1 cellular context compared by ENCODE assay signal in the genomic region with DNA sequence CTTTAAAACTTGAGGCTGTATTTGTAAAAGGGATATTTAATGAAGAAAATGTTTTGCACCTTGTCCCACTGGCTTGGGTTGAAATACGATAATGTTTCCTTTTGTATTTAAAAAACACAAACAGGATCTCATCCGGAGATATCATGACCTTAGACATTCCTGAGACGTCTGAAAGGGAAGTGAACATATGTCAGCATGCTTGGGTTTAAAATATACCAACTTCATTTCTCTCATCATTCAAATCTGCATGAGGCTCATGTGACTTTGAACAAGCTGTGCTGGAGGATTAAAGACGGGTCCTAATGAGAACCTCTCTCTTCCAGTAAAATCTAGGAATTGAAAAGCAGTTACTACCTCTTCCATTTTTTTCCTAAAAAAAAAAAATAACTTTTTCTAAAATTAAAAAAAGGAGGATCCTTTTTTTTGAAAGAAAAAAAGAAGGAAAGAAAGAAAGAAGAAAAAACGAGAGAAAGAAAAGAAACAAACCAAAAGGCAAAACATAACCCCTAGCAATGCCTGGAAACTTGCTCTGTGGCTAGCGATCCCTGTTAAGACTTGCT.
TF ChIP-seq lines count a peak whose summit lies in the region.

No MANE protein-coding gene starts in this region.

TF ChIP-seq in HEK293, 187 proteins besides CTCF, POLR2A, EP300 and RAD21:
- no peak for TF ChIP-seq ZXDB (tag by site-specific recombination; IDR thresholded peaks at IDR 0.05)
- TF ChIP-seq, protein P1, sequence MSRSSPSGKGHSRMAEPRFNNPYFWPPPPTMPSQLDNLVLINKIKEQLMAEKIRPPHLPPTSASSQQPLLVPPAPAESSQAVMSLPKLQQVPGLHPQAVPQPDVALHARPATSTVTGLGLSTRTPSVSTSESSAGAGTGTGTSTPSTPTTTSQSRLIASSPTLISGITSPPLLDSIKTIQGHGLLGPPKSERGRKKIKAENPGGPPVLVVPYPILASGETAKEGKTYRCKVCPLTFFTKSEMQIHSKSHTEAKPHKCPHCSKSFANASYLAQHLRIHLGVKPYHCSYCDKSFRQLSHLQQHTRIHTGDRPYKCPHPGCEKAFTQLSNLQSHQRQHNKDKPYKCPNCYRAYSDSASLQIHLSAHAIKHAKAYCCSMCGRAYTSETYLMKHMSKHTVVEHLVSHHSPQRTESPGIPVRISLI (tag by site-specific recombination; IDR thresholded peaks at IDR 0.05), result peak; percentile 69
- TF ChIP-seq, protein P2, sequence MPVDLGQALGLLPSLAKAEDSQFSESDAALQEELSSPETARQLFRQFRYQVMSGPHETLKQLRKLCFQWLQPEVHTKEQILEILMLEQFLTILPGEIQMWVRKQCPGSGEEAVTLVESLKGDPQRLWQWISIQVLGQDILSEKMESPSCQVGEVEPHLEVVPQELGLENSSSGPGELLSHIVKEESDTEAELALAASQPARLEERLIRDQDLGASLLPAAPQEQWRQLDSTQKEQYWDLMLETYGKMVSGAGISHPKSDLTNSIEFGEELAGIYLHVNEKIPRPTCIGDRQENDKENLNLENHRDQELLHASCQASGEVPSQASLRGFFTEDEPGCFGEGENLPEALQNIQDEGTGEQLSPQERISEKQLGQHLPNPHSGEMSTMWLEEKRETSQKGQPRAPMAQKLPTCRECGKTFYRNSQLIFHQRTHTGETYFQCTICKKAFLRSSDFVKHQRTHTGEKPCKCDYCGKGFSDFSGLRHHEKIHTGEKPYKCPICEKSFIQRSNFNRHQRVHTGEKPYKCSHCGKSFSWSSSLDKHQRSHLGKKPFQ (tag by site-specific recombination; IDR thresholded peaks at IDR 0.05), result no peak
- TF ChIP-seq, protein P3, sequence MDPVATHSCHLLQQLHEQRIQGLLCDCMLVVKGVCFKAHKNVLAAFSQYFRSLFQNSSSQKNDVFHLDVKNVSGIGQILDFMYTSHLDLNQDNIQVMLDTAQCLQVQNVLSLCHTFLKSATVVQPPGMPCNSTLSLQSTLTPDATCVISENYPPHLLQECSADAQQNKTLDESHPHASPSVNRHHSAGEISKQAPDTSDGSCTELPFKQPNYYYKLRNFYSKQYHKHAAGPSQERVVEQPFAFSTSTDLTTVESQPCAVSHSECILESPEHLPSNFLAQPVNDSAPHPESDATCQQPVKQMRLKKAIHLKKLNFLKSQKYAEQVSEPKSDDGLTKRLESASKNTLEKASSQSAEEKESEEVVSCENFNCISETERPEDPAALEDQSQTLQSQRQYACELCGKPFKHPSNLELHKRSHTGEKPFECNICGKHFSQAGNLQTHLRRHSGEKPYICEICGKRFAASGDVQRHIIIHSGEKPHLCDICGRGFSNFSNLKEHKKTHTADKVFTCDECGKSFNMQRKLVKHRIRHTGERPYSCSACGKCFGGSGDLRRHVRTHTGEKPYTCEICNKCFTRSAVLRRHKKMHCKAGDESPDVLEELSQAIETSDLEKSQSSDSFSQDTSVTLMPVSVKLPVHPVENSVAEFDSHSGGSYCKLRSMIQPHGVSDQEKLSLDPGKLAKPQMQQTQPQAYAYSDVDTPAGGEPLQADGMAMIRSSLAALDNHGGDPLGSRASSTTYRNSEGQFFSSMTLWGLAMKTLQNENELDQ (tag by site-specific recombination; IDR thresholded peaks at IDR 0.05; ENCODE audit: low read depth), result no peak
- TF ChIP-seq, protein P4, sequence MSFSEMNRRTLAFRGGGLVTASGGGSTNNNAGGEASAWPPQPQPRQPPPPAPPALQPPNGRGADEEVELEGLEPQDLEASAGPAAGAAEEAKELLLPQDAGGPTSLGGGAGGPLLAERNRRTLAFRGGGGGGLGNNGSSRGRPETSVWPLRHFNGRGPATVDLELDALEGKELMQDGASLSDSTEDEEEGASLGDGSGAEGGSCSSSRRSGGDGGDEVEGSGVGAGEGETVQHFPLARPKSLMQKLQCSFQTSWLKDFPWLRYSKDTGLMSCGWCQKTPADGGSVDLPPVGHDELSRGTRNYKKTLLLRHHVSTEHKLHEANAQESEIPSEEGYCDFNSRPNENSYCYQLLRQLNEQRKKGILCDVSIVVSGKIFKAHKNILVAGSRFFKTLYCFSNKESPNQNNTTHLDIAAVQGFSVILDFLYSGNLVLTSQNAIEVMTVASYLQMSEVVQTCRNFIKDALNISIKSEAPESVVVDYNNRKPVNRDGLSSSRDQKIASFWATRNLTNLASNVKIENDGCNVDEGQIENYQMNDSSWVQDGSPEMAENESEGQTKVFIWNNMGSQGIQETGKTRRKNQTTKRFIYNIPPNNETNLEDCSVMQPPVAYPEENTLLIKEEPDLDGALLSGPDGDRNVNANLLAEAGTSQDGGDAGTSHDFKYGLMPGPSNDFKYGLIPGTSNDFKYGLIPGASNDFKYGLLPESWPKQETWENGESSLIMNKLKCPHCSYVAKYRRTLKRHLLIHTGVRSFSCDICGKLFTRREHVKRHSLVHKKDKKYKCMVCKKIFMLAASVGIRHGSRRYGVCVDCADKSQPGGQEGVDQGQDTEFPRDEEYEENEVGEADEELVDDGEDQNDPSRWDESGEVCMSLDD (tag by site-specific recombination; IDR thresholded peaks at IDR 0.05), result no peak
